In genomic region chr9:127423934-127424668, GRCh38 we compare ENCODE assay signal across 8 cellular contexts. TPM values are rescaled to one million over a fixed set of nuclear protein-coding genes. Genes with fewer than 3 reads are reported as not detected.
DNase-seq lines count a peak whose midpoint lies in the region; ATAC-seq and TF ChIP-seq lines count a peak whose summit lies in the region.

TSS of gene ZNF79 (plus strand) at chr9:127424382. CDS start at chr9:127424788, 406 bp downstream.

- intact Hi-C loops in activated T-helper 2 cell treated with anti-CD3 and anti-CD28 coated beads, Interferon-gamma antibody, Interleukin-2, Interleukin-4, amounts not matched to agents 10 μg/mL and 5 μg/mL and 100 μg/mL, durations not matched to agents 14 hours and 24 hours and 36 hours (cut with micrococcal nuclease): loop anchor here (1.0 to 10.0 kb wide), 4 partner anchors 27 to 351 kb away; partner anchors contain the start of genes LRSAM1, RPL12, SH2D3C and SLC2A8
- intact Hi-C loops in natural killer cell (cut with micrococcal nuclease): loop anchor here (1.0 to 10.0 kb wide), 3 partner anchors 27 to 139 kb away; partner anchors contain the start of genes LRSAM1, RPL12 and SLC2A8

- no peak for TF ChIP-seq CTCF in fibroblast of pulmonary artery (IDR thresholded peaks at IDR 0.05; ENCODE audit: low read length, missing control alignments)
- no peak for TF ChIP-seq CTCF in natural killer cell (IDR thresholded peaks at IDR 0.05)

- H3K36me3 Mint-ChIP-seq in activated T-helper 2 cell treated with anti-CD3 and anti-CD28 coated beads, Interferon-gamma antibody, Interleukin-2, Interleukin-4, amounts not matched to agents 10 μg/mL and 5 μg/mL and 100 μg/mL, durations not matched to agents 14 hours and 24 hours and 36 hours (ENCODE audit: low read depth): peaks cover 33% of the 10 kb centered on the region
- no peaks in the 10 kb centered on the region for H3K36me3 Mint-ChIP-seq in natural killer cell
- peaks cover 20 to 28% of the 10 kb centered on the region in 2 donors for H3K36me3 Mint-ChIP-seq in stimulated activated naive B cell treated with anti-CD40 and anti-IgM and Interleukin-4, amounts not matched to agents 10 μg/mL and 1 μg/mL and 100 μg/mL, for 72 hours

- H3K36me3 ChIP-seq in ES-I3 (ENCODE audit: insufficient read depth, low read length) (peaks cover 7% of the 10 kb centered on the region; the same call in 1 of the 2 replicates), HAP-1 (replicated peaks) (peaks cover 11% of the 10 kb centered on the region), MG63 (no peaks in the 10 kb centered on the region; the same call in none of the 2 replicates)

- H3K27me3 ChIP-seq in HAP-1 (ENCODE audit: low read depth): no peaks in the 10 kb centered on the region
- no peaks in the 10 kb centered on the region for H3K27me3 ChIP-seq in MG63

- H3K27me3 Mint-ChIP-seq in activated T-helper 2 cell treated with anti-CD3 and anti-CD28 coated beads, Interferon-gamma antibody, Interleukin-2, Interleukin-4, amounts not matched to agents 10 μg/mL and 5 μg/mL and 100 μg/mL, durations not matched to agents 14 hours and 24 hours and 36 hours (ENCODE audit: low read depth): no peaks in the 10 kb centered on the region
- no peaks in the 10 kb centered on the region for H3K27me3 Mint-ChIP-seq in natural killer cell (ENCODE audit: low read depth in 2 of 2)
- no peaks in the 10 kb centered on the region for H3K27me3 Mint-ChIP-seq in stimulated activated naive B cell treated with anti-CD40 and anti-IgM and Interleukin-4, amounts not matched to agents 10 μg/mL and 1 μg/mL and 100 μg/mL, for 72 hours

- H3K9me3 ChIP-seq in ES-I3 (ENCODE audit: control insufficient read depth, insufficient read depth, low read length): no peaks in the 10 kb centered on the region
- H3K9me3 ChIP-seq in HAP-1: no peaks in the 10 kb centered on the region
- H3K9me3 ChIP-seq in MG63: no peaks in the 10 kb centered on the region

- peak; percentile 90 to 94 (median 93) for ATAC-seq in natural killer cell
- peak; percentile 87 to 92 for ATAC-seq in stimulated activated naive B cell treated with anti-CD40 and anti-IgM and Interleukin-4, amounts not matched to agents 10 μg/mL and 1 μg/mL and 100 μg/mL, for 72 hours (replicated peaks)

- peak within 1 kb of the TSS; percentile 97 for H3K27ac Mint-ChIP-seq in activated T-helper 2 cell treated with anti-CD3 and anti-CD28 coated beads, Interferon-gamma antibody, Interleukin-2, Interleukin-4, amounts not matched to agents 10 μg/mL and 5 μg/mL and 100 μg/mL, durations not matched to agents 14 hours and 24 hours and 36 hours
- peak within 1 kb of the TSS; percentile 95 to 99 for H3K27ac Mint-ChIP-seq in natural killer cell
- peak within 1 kb of the TSS; percentile 99 for H3K27ac Mint-ChIP-seq in stimulated activated naive B cell treated with anti-CD40 and anti-IgM and Interleukin-4, amounts not matched to agents 10 μg/mL and 1 μg/mL and 100 μg/mL, for 72 hours

- in situ Hi-C loops in HAP-1 (cut with MboI; ENCODE audit: low sequenced_read_pairs): no loop called here

- DNase-seq in HAP-1 (ENCODE audit: low spot score in 2 of 2): peak; percentile 91 to 94
- peak; percentile 94 for DNase-seq in MG63
- DNase-seq in activated T-helper 2 cell treated with anti-CD3 and anti-CD28 coated beads, Interferon-gamma antibody, Interleukin-2, Interleukin-4, amounts not matched to agents 10 μg/mL and 5 μg/mL and 100 μg/mL, durations not matched to agents 14 hours and 24 hours and 36 hours (ENCODE audit: low spot score): peak; percentile 92
- peak; percentile 94 for DNase-seq in fibroblast of pulmonary artery (ENCODE audit: low read depth)
- peak; percentile 90 for DNase-seq in natural killer cell
- DNase-seq in stimulated activated naive B cell treated with anti-CD40 and anti-IgM and Interleukin-4, amounts not matched to agents 10 μg/mL and 1 μg/mL and 100 μg/mL, for 72 hours: peak; percentile 89

- H3K9me3 Mint-ChIP-seq in activated T-helper 2 cell treated with anti-CD3 and anti-CD28 coated beads, Interferon-gamma antibody, Interleukin-2, Interleukin-4, amounts not matched to agents 10 μg/mL and 5 μg/mL and 100 μg/mL, durations not matched to agents 14 hours and 24 hours and 36 hours: no peaks in the 10 kb centered on the region
- no peaks in the 10 kb centered on the region for H3K9me3 Mint-ChIP-seq in natural killer cell
- H3K9me3 Mint-ChIP-seq in stimulated activated naive B cell treated with anti-CD40 and anti-IgM and Interleukin-4, amounts not matched to agents 10 μg/mL and 1 μg/mL and 100 μg/mL, for 72 hours: no peaks in the 10 kb centered on the region

- peak within 1 kb of the TSS; percentile 98 for H3K4me3 Mint-ChIP-seq in activated T-helper 2 cell treated with anti-CD3 and anti-CD28 coated beads, Interferon-gamma antibody, Interleukin-2, Interleukin-4, amounts not matched to agents 10 μg/mL and 5 μg/mL and 100 μg/mL, durations not matched to agents 14 hours and 24 hours and 36 hours (ENCODE audit: low read depth)
- H3K4me3 Mint-ChIP-seq in natural killer cell: peak within 1 kb of the TSS; percentile 99
- peak within 1 kb of the TSS; percentile 99 to 100 for H3K4me3 Mint-ChIP-seq in stimulated activated naive B cell treated with anti-CD40 and anti-IgM and Interleukin-4, amounts not matched to agents 10 μg/mL and 1 μg/mL and 100 μg/mL, for 72 hours

- H3K4me1 ChIP-seq in ES-I3 (ENCODE audit: insufficient read depth, low read length): peaks cover 12% of the 10 kb centered on the region
- H3K4me1 ChIP-seq in HAP-1: peaks cover 2% of the 10 kb centered on the region

- TF ChIP-seq POLR2A in Raji (IDR thresholded peaks at IDR 0.05; ENCODE audit: insufficient read depth, low read depth, low read length): peak; percentile 74; the same call in 1 of the 2 replicates

- peak within 1 kb of the TSS; percentile 92 for H3K4me3 ChIP-seq in HAP-1
- H3K4me3 ChIP-seq in MG63: peak within 1 kb of the TSS; percentile 94
- peak within 1 kb of the TSS; percentile 97 for H3K4me3 ChIP-seq in fibroblast of pulmonary artery (replicated peaks; ENCODE audit: low read depth, low read length)

- peaks cover 37% of the 10 kb centered on the region for H3K4me1 Mint-ChIP-seq in activated T-helper 2 cell treated with anti-CD3 and anti-CD28 coated beads, Interferon-gamma antibody, Interleukin-2, Interleukin-4, amounts not matched to agents 10 μg/mL and 5 μg/mL and 100 μg/mL, durations not matched to agents 14 hours and 24 hours and 36 hours (ENCODE audit: low read depth)
- peaks cover 37 to 51% of the 10 kb centered on the region in 2 donors for H3K4me1 Mint-ChIP-seq in natural killer cell
- H3K4me1 Mint-ChIP-seq in stimulated activated naive B cell treated with anti-CD40 and anti-IgM and Interleukin-4, amounts not matched to agents 10 μg/mL and 1 μg/mL and 100 μg/mL, for 72 hours: peaks cover 27 to 69% of the 10 kb centered on the region in 2 donors

- peak within 1 kb of the TSS; percentile 98 for H3K9ac ChIP-seq in ES-I3 (ENCODE audit: low read depth, low read length)

RNA-seq across cellular contexts. Expression of gene ZNF79, which starts in this region (rescaled TPM):
- total RNA-seq in MG63 (2014; rRNA removed; shearing (Covaris generic); ENCODE audit: low replicate concordance): 3.3 and 4.4 TPM in 2 replicates
- 11.9 and 14.4 TPM in 2 replicates for total RNA-seq in activated T-helper 2 cell treated with anti-CD3 and anti-CD28 coated beads, Interferon-gamma antibody, Interleukin-2, Interleukin-4, amounts not matched to agents 10 μg/mL and 5 μg/mL and 100 μg/mL, durations not matched to agents 14 hours and 24 hours and 36 hours
- total RNA-seq in natural killer cell: 10 to 100 TPM; 13.8 to 16.1 (median 14.2) TPM

Comparison
In these comparisons a context has a peak if more than half of its experiments do, and no peak if none do; other contexts are left out.
1. Peak in every context shown above with its lines: DNase-seq, ATAC-seq and H3K4me3 ChIP-seq.